Comparison of ENCODE assay signal across 14 cellular contexts in genomic region chr5:172504736-172505402, GRCh38. TPM values are rescaled to one million over a fixed set of nuclear protein-coding genes. Genes with fewer than 3 reads are reported as not detected.
DNase-seq lines count a peak whose midpoint lies in the region; ATAC-seq and TF ChIP-seq lines count a peak whose summit lies in the region.
"Had no signal": no experiment of that assay in that cellular context is flagged by ENCODE, and none has a peak within 500 bp of the region (broad histone marks: within the 10 kb centered on the region; RNA-seq: fewer than 3 reads in every experiment).

No MANE protein-coding gene starts in this region.

- H3K4me3 Mint-ChIP-seq in activated CD4-positive, alpha-beta T cell treated with anti-CD3 and anti-CD28 coated beads, Interleukin-2, amount 10 ng/mL, durations not matched to agents 7 days and 5 days = no peak overlapping the region
- H3K4me3 Mint-ChIP-seq: activated naive CD4-positive, alpha-beta T cell treated with anti-CD3 and anti-CD28 coated beads for 36 hours; mesothelial cell of epicardium; stimulated activated naive CD8-positive, alpha-beta T cell treated with anti-CD3 and anti-CD28 coated beads, Interleukin-15, Interleukin-2, amounts not matched to agents 100 ng/mL and 50 ng/mL, for 24 hours had no signal

- no peaks in the 10 kb centered on the region for H3K27me3 ChIP-seq in prostate gland (replicated peaks; ENCODE audit: insufficient read depth)
- H3K27me3 ChIP-seq in thyroid gland = no peaks in the 10 kb centered on the region

- CTCF ChIA-PET in activated CD4-positive, alpha-beta T cell treated with anti-CD3 and anti-CD28 coated beads, Interleukin-2, amount 10 ng/mL, durations not matched to agents 7 days and 5 days (lab: Charles Lee) = no interaction called here

- H3K27ac ChIP-seq in prostate gland = peak overlapping the region in 1 of 2 donors; percentile 3
- no peak overlapping the region for H3K27ac ChIP-seq in thyroid gland

- H3K9me3 Mint-ChIP-seq in activated CD4-positive, alpha-beta T cell treated with anti-CD3 and anti-CD28 coated beads, Interleukin-2, amount 10 ng/mL, durations not matched to agents 7 days and 5 days = no peaks in the 10 kb centered on the region
- H3K9me3 Mint-ChIP-seq: activated naive CD4-positive, alpha-beta T cell treated with anti-CD3 and anti-CD28 coated beads for 36 hours; mesothelial cell of epicardium; stimulated activated naive CD8-positive, alpha-beta T cell treated with anti-CD3 and anti-CD28 coated beads, Interleukin-15, Interleukin-2, amounts not matched to agents 100 ng/mL and 50 ng/mL, for 24 hours had no signal

- H3K4me1 Mint-ChIP-seq in activated CD4-positive, alpha-beta T cell treated with anti-CD3 and anti-CD28 coated beads, Interleukin-2, amount 10 ng/mL, durations not matched to agents 7 days and 5 days = no peaks in the 10 kb centered on the region

- WGBS in prostate gland = 58% methylated on average over 3 of the region's 3 CpGs
- 69 to 77% methylated on average over 3 of the region's 3 CpGs for WGBS in thyroid gland, 2 donors

- DNase-seq in AG20443 (ENCODE audit: low spot score) = peak; percentile 7
- peak; percentile 34 for DNase-seq in ecto neural progenitor cell (ENCODE audit: low spot score)
- peak; percentile 18 for DNase-seq in left lobe of liver (ENCODE audit: low spot score)
- DNase-seq in prostate gland (ENCODE audit: low spot score) = peak; percentile 1
- no peak for DNase-seq in activated CD4-positive, alpha-beta T cell treated with anti-CD3 and anti-CD28 coated beads, Interleukin-2, amount 10 ng/mL, durations not matched to agents 7 days and 5 days
- DNase-seq in stimulated activated CD4-positive, alpha-beta T cell treated with anti-CD3 and anti-CD28 coated beads, Interleukin-4, amount 100 ng/mL, for 4 hours = no peak
- no peak for DNase-seq in thyroid gland
- DNase-seq: activated naive CD4-positive, alpha-beta T cell treated with anti-CD3 and anti-CD28 coated beads for 36 hours; COR-L47; NCI-H2171 treated with DMSO at 0.1 percent for 48 hours had no signal

- H3K9me3 ChIP-seq in prostate gland (no peaks in the 10 kb centered on the region), thyroid gland (no peaks in the 10 kb centered on the region)

- TF ChIP-seq POLR2A in prostate gland (IDR thresholded peaks at IDR 0.05) (no peak), thyroid gland (IDR thresholded peaks at IDR 0.05) (no peak)

- H3K36me3 ChIP-seq in prostate gland = no peaks in the 10 kb centered on the region
- H3K36me3 ChIP-seq in thyroid gland = no peaks in the 10 kb centered on the region

- no peaks in the 10 kb centered on the region for H3K4me1 ChIP-seq in prostate gland (replicated peaks)
- peaks cover 0 to 3% of the 10 kb centered on the region in 2 donors for H3K4me1 ChIP-seq in thyroid gland

- H3K36me3 Mint-ChIP-seq in activated CD4-positive, alpha-beta T cell treated with anti-CD3 and anti-CD28 coated beads, Interleukin-2, amount 10 ng/mL, durations not matched to agents 7 days and 5 days (ENCODE audit: low read depth) = no peaks in the 10 kb centered on the region
- H3K36me3 Mint-ChIP-seq: mesothelial cell of epicardium had no signal

- H3K4me3 ChIP-seq in prostate gland (no peak overlapping the region), thyroid gland (replicated peaks in 1 of 3) (no peak overlapping the region)

- ATAC-seq in left lobe of liver (no peak), GM21723 (IDR thresholded peaks at IDR 0.05; ENCODE audit: unreplicated experiment) (no peak)
- ATAC-seq: SK-N-SH treated with all-trans-retinoic acid at 6 μM for 48 hours had no signal

- no peak for TF ChIP-seq CTCF in prostate gland (IDR thresholded peaks at IDR 0.05)
- TF ChIP-seq CTCF in thyroid gland (IDR thresholded peaks at IDR 0.05) = no peak

- no peak overlapping the region for H3K27ac Mint-ChIP-seq in activated CD4-positive, alpha-beta T cell treated with anti-CD3 and anti-CD28 coated beads, Interleukin-2, amount 10 ng/mL, durations not matched to agents 7 days and 5 days
- H3K27ac Mint-ChIP-seq: activated naive CD4-positive, alpha-beta T cell treated with anti-CD3 and anti-CD28 coated beads for 36 hours; mesothelial cell of epicardium; stimulated activated naive CD8-positive, alpha-beta T cell treated with anti-CD3 and anti-CD28 coated beads, Interleukin-15, Interleukin-2, amounts not matched to agents 100 ng/mL and 50 ng/mL, for 24 hours had no signal

- intact Hi-C loops in prostate gland (cut with DNase I) (no loop called here), thyroid gland (cut with DNase I) (no loop called here)

- H3K27me3 Mint-ChIP-seq in activated CD4-positive, alpha-beta T cell treated with anti-CD3 and anti-CD28 coated beads, Interleukin-2, amount 10 ng/mL, durations not matched to agents 7 days and 5 days = no peaks in the 10 kb centered on the region

- POLR2A ChIA-PET in activated CD4-positive, alpha-beta T cell treated with anti-CD3 and anti-CD28 coated beads, Interleukin-2, amount 10 ng/mL, durations not matched to agents 7 days and 5 days (lab: Charles Lee) = no interaction called here

RNA-seq across cellular contexts. Expression of gene SH3PXD2B, which starts 50.5 kb away (rescaled TPM):
- total RNA-seq in left lobe of liver = 3.8 TPM
- 10 to 100 TPM; 15.8 to 38.0 TPM for total RNA-seq in prostate gland
- under 1 TPM; 0.33 to 0.35 TPM for total RNA-seq in activated CD4-positive, alpha-beta T cell treated with anti-CD3 and anti-CD28 coated beads, Interleukin-2, amount 10 ng/mL, durations not matched to agents 7 days and 5 days
- total RNA-seq in thyroid gland = 10 to 100 TPM; 13.7 to 27.1 (median 21.1) TPM

Comparison
In these comparisons a context has a peak if more than half of its experiments do, and no peak if none do; other contexts are left out.
1. DNase-seq: peak in AG20443 (single experiment), ecto neural progenitor cell (single experiment), left lobe of liver (single experiment) and prostate gland (single experiment); none in activated CD4-positive, alpha-beta T cell treated with anti-CD3 and anti-CD28 coated beads, Interleukin-2, amount 10 ng/mL, durations not matched to agents 7 days and 5 days (single experiment), stimulated activated CD4-positive, alpha-beta T cell treated with anti-CD3 and anti-CD28 coated beads, Interleukin-4, amount 100 ng/mL, for 4 hours (0 of 2) and thyroid gland (0 of 2).